In genomic region chr16:31880322-31880979, GRCh38 we compare ENCODE assay signal across 8 cellular contexts. TPM values are rescaled to one million over a fixed set of nuclear protein-coding genes. Genes with fewer than 3 reads are reported as not detected.
A peak's percentile ranks its signal among the peaks of the same experiment; 100 is the strongest.
DNase-seq lines count a peak whose midpoint lies in the region; ATAC-seq and TF ChIP-seq lines count a peak whose summit lies in the region.

No MANE protein-coding gene starts in this region.

- no peaks in the 10 kb centered on the region for H3K9me3 ChIP-seq in right atrium auricular region

- ATAC-seq in Right ventricle myocardium inferior (peak; percentile 67), GM18517 (IDR thresholded peaks at IDR 0.05; ENCODE audit: unreplicated experiment) (no peak)
- peak; percentile 85 for ATAC-seq in stimulated activated naive CD8-positive, alpha-beta T cell treated with anti-CD3 and anti-CD28 coated beads, Interleukin-15, amount 100 ng/mL, for 72 hours

- H3K9me3 Mint-ChIP-seq in activated naive CD8-positive, alpha-beta T cell treated with anti-CD3 and anti-CD28 coated beads for 36 hours, result peaks cover 8% of the 10 kb centered on the region
- no peaks in the 10 kb centered on the region for H3K9me3 Mint-ChIP-seq in stimulated activated naive CD8-positive, alpha-beta T cell treated with anti-CD3 and anti-CD28 coated beads, Interleukin-15, amount 100 ng/mL, for 72 hours

- TF ChIP-seq CTCF in right atrium auricular region (IDR thresholded peaks at IDR 0.05) (peak in 1 of 2 donors; percentile 14), KMS-11 (conservative IDR thresholded peaks at IDR 0.05; ENCODE audit: low read depth, low read length) (no peak)

- H3K79me2 ChIP-seq in KMS-11 (ENCODE audit: insufficient read depth, low read depth), result peaks cover 99% of the 10 kb centered on the region

- peaks cover 71% of the 10 kb centered on the region for H3K4me1 Mint-ChIP-seq in activated naive CD8-positive, alpha-beta T cell treated with anti-CD3 and anti-CD28 coated beads for 36 hours
- H3K4me1 Mint-ChIP-seq in stimulated activated naive CD8-positive, alpha-beta T cell treated with anti-CD3 and anti-CD28 coated beads, Interleukin-15, amount 100 ng/mL, for 72 hours, result peaks cover 74% of the 10 kb centered on the region

- H3K4me1 ChIP-seq in right atrium auricular region (peaks cover 0 to 48% of the 10 kb centered on the region in 2 donors), KMS-11 (ENCODE audit: low read depth, poor library complexity, severe bottlenecking) (peaks cover 94% of the 10 kb centered on the region)

- H4K20me1 ChIP-seq in KMS-11 (ENCODE audit: insufficient read depth), result peaks cover 41% of the 10 kb centered on the region

- no peak overlapping the region for H2AFZ ChIP-seq in KMS-11 (ENCODE audit: low read depth)

- peak overlapping the region; percentile 59 for H3K4me3 Mint-ChIP-seq in activated naive CD8-positive, alpha-beta T cell treated with anti-CD3 and anti-CD28 coated beads for 36 hours
- H3K4me3 Mint-ChIP-seq in stimulated activated naive CD8-positive, alpha-beta T cell treated with anti-CD3 and anti-CD28 coated beads, Interleukin-15, amount 100 ng/mL, for 72 hours, result peak overlapping the region; percentile 90 to 93

- H3K4me3 ChIP-seq in right atrium auricular region (no peak overlapping the region), KMS-11 (IDR thresholded peaks at IDR 0.05; ENCODE audit: insufficient read depth, low read depth, low read length) (no peak overlapping the region)

- peaks cover 90% of the 10 kb centered on the region for H3K36me3 Mint-ChIP-seq in activated naive CD8-positive, alpha-beta T cell treated with anti-CD3 and anti-CD28 coated beads for 36 hours

- H3K27ac Mint-ChIP-seq in activated naive CD8-positive, alpha-beta T cell treated with anti-CD3 and anti-CD28 coated beads for 36 hours, result peak overlapping the region; percentile 99
- H3K27ac Mint-ChIP-seq in stimulated activated naive CD8-positive, alpha-beta T cell treated with anti-CD3 and anti-CD28 coated beads, Interleukin-15, amount 100 ng/mL, for 72 hours, result peak overlapping the region; percentile 63 to 78

- no peak overlapping the region for H3K9ac ChIP-seq in KMS-11

- H3K27ac ChIP-seq in right atrium auricular region (peak overlapping the region in 1 of 2 donors; percentile 37), KMS-11 (peak overlapping the region; percentile 9; the same call in 1 of the 2 replicates)

- DNase-seq in Right ventricle myocardium inferior (ENCODE audit: missing footprints) (no peak), right atrium auricular region (ENCODE audit: low spot score) (no peak), hepatic stellate cell (ENCODE audit: low spot score) (peak; percentile 59), SHP77 treated with DMSO at 0.1 percent for 48 hours (lab: John Stamatoyannopoulos, UW) (no peak)
- DNase-seq in activated naive CD8-positive, alpha-beta T cell treated with anti-CD3 and anti-CD28 coated beads for 36 hours, result peak; percentile 47
- peak; percentile 41 to 67 for DNase-seq in stimulated activated naive CD8-positive, alpha-beta T cell treated with anti-CD3 and anti-CD28 coated beads, Interleukin-15, amount 100 ng/mL, for 72 hours

- H3K4me2 ChIP-seq in KMS-11, result peak overlapping the region; percentile 99

- H3K27me3 ChIP-seq in right atrium auricular region (no peaks in the 10 kb centered on the region), KMS-11 (ENCODE audit: insufficient read depth, low read depth) (no peaks in the 10 kb centered on the region)

- intact Hi-C loops in Right ventricle myocardium inferior (cut with DNase I), result no loop called here

- H3K27me3 Mint-ChIP-seq in activated naive CD8-positive, alpha-beta T cell treated with anti-CD3 and anti-CD28 coated beads for 36 hours, result peaks cover 3% of the 10 kb centered on the region
- H3K27me3 Mint-ChIP-seq in stimulated activated naive CD8-positive, alpha-beta T cell treated with anti-CD3 and anti-CD28 coated beads, Interleukin-15, amount 100 ng/mL, for 72 hours, result no peaks in the 10 kb centered on the region

- H3K36me3 ChIP-seq in right atrium auricular region (peaks cover 5% of the 10 kb centered on the region), KMS-11 (ENCODE audit: insufficient read depth) (peaks cover 61% of the 10 kb centered on the region)

RNA-seq across cellular contexts. Expression of gene ZNF267, which starts 6.8 kb away (rescaled TPM):
- total RNA-seq in Right ventricle myocardium inferior, result 6.6 TPM
- total RNA-seq in right atrium auricular region, result 1 to 10 TPM; 4.5 to 5.5 TPM
- 10 to 100 TPM; 82.2 to 85.6 TPM for total RNA-seq in activated naive CD8-positive, alpha-beta T cell treated with anti-CD3 and anti-CD28 coated beads for 36 hours

Comparison
In these comparisons a context has a peak if more than half of its experiments do, and no peak if none do; other contexts are left out.
1. DNase-seq: peak in activated naive CD8-positive, alpha-beta T cell treated with anti-CD3 and anti-CD28 coated beads for 36 hours (single experiment), hepatic stellate cell (single experiment) and stimulated activated naive CD8-positive, alpha-beta T cell treated with anti-CD3 and anti-CD28 coated beads, Interleukin-15, amount 100 ng/mL, for 72 hours (2 of 2); none in Right ventricle myocardium inferior (single experiment), right atrium auricular region (single experiment) and SHP77 treated with DMSO at 0.1 percent for 48 hours (single experiment).
2. RNA of gene ZNF267, which starts 6.8 kb away (total RNA-seq): 82.2 to 85.6 TPM in activated naive CD8-positive, alpha-beta T cell treated with anti-CD3 and anti-CD28 coated beads for 36 hours; 6.6 TPM in Right ventricle myocardium inferior (single experiment) and 4.5 to 5.5 TPM in right atrium auricular region; every median in the first group is over 10 times any median in the second.